20 cellular contexts compared by ENCODE assay signal in the genomic region with DNA sequence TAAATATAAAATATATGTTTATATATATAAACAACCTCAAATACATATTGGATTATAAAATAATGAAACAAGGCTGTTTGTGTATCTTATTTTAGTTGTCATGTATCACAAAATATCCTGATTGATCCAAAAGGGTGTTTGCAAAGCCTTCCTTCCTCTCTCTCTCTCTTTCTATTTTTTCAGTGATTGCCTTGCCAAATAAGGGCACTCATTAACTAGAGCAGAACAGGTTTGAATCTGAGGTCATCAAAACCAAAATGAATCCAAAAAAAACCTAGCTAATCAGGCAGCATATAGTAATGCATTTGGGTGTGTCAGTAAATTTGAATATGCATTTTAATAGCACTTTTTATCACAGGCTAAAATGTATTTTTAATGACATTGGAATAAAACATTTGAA.
DNase-seq lines count a peak whose midpoint lies in the region; ATAC-seq, FAIRE-seq and TF ChIP-seq lines count a peak whose summit lies in the region.
"Had no signal": no experiment of that assay in that cellular context is flagged by ENCODE, and none has a peak within 500 bp of the region (broad histone marks: within the 10 kb centered on the region; RNA-seq: fewer than 3 reads in every experiment).

No MANE protein-coding gene starts in this region.

- H3K27ac ChIP-seq in HUES48 (ENCODE audit: low read depth, low read length) = peak overlapping the region; percentile 94
- H3K27ac ChIP-seq in caudate nucleus (ENCODE audit: low read depth, low read length) = peak overlapping the region; percentile 98
- H3K27ac ChIP-seq in osteoblast (ENCODE audit: low read depth, low read length) = peak overlapping the region; percentile 39
- H3K27ac ChIP-seq: right atrium auricular region, thoracic aorta had no signal

- H3K79me2 ChIP-seq in osteoblast (ENCODE audit: insufficient read depth, low read length) = no peaks in the 10 kb centered on the region

- H3K27me3 ChIP-seq in HUES48 (ENCODE audit: control insufficient read depth, insufficient read depth, low read length) = no peaks in the 10 kb centered on the region
- no peaks in the 10 kb centered on the region for H3K27me3 ChIP-seq in osteoblast (ENCODE audit: insufficient read depth, low read length)
- H3K27me3 ChIP-seq: pancreas, right atrium auricular region had no signal

- DNase-seq in NCI-H2029 treated with DMSO at 0.1 percent for 48 hours (lab: John Stamatoyannopoulos, UW) = peak; percentile 61
- no peak for DNase-seq in caudate nucleus (lab: John Stamatoyannopoulos, UW)
- DNase-seq in osteoblast (ENCODE audit: insufficient read length, low spot score, missing footprints) = no peak
- DNase-seq in DMS79 (lab: John Stamatoyannopoulos, UW) = no peak
- DNase-seq in urothelium cell line (ENCODE audit: low spot score) = no peak
- DNase-seq: activated effector memory CD4-positive, alpha-beta T cell treated with anti-CD3 and anti-CD28 coated beads, Interleukin-2, amount 50 U/mL, for 16 hours; effector memory CD4-positive, alpha-beta T cell; NCI-H1694 treated with DMSO at 0.1 percent for 48 hours; pancreas; stimulated activated CD4-positive, alpha-beta T cell treated with anti-CD3 and anti-CD28 coated beads, Interleukin-4, amount 100 ng/mL, for 1 hour; stimulated activated naive B cell treated with anti-CD40 and anti-IgM and Interleukin-4, amounts not matched to agents 10 μg/mL and 1 μg/mL and 100 μg/mL, for 72 hours had no signal

- H3K9ac ChIP-seq in HUES48 (ENCODE audit: low read depth, low read length) = no peak overlapping the region

- H3K4me2 ChIP-seq in osteoblast (ENCODE audit: insufficient read depth, low read length) = peak overlapping the region; percentile 3

- ATAC-seq in HG02938 (IDR thresholded peaks at IDR 0.05; ENCODE audit: unreplicated experiment) = no peak
- ATAC-seq: natural killer cell treated with Interleukin-12 subunit alpha and Interleukin-12 subunit beta and Interleukin-15 and Interleukin-18, amount 100 ng/mL, for 72 hours; stimulated activated naive B cell treated with anti-CD40 and anti-IgM and Interleukin-4, amounts not matched to agents 10 μg/mL and 1 μg/mL and 100 μg/mL, for 72 hours had no signal

- peaks cover 27% of the 10 kb centered on the region for H3K4me1 ChIP-seq in HUES48 (ENCODE audit: control insufficient read depth, insufficient read depth, low read length)
- peaks cover 37% of the 10 kb centered on the region for H3K4me1 ChIP-seq in osteoblast (ENCODE audit: insufficient read depth, low read length)

- H3K9me3 ChIP-seq in HUES48 (ENCODE audit: control insufficient read depth, insufficient read depth, low read length) (no peaks in the 10 kb centered on the region), osteoblast (ENCODE audit: low read depth, low read length) (no peaks in the 10 kb centered on the region)
- H3K9me3 ChIP-seq: pancreas, right atrium auricular region, thoracic aorta had no signal

- H2AFZ ChIP-seq in osteoblast (ENCODE audit: low read length) = no peak overlapping the region

- TF ChIP-seq CTCF in osteoblast (IDR thresholded peaks at IDR 0.05; ENCODE audit: extremely low read depth, low read depth, low read length) = no peak

- no peak for FAIRE-seq in urothelium cell line (lab: Jason Lieb, UNC)
- FAIRE-seq: D721Med, frontal cortex, GM19239, pancreas, TTC549 had no signal

- no peaks in the 10 kb centered on the region for H4K20me1 ChIP-seq in osteoblast (ENCODE audit: insufficient read depth, low read length)

- no peaks in the 10 kb centered on the region for H3K36me3 ChIP-seq in HUES48 (ENCODE audit: control insufficient read depth, insufficient read depth, low read length)
- H3K36me3 ChIP-seq in osteoblast (ENCODE audit: insufficient read depth, low read length) = no peaks in the 10 kb centered on the region
- H3K36me3 ChIP-seq: pancreas, right atrium auricular region, thoracic aorta had no signal

- H3K4me3 ChIP-seq in HUES48 (ENCODE audit: low read depth, low read length) (no peak overlapping the region), osteoblast (ENCODE audit: insufficient read depth, low read length) (no peak overlapping the region)
- H3K4me3 ChIP-seq: pancreas, right atrium auricular region, thoracic aorta had no signal

Comparison
In these comparisons a context has a peak if more than half of its experiments do, and no peak if none do; other contexts are left out.
1. H3K27ac ChIP-seq: peak in every context shown above with its lines; median percentile 98 in caudate nucleus; 94 in HUES48; 39 in osteoblast.